In genomic region chr7:156494960-156495359, GRCh38 we compare ENCODE assay signal across 21 cellular contexts.
"Had no signal": no experiment of that assay in that cellular context is flagged by ENCODE, and none has a peak within 500 bp of the region (broad histone marks: within the 10 kb centered on the region; RNA-seq: fewer than 3 reads in every experiment).

No MANE protein-coding gene starts in this region.

- ATAC-seq: activated T-cell treated with anti-CD3 and anti-CD28 coated beads, Interleukin-2, amount 50 U/mL, for 4 hours; activated T-helper 17 cell treated with anti-CD3 and anti-CD28 coated beads, Interleukin-2, amount 50 U/mL, for 72 hours; T-cell had no signal

- DNase-seq: activated CD4-positive, alpha-beta memory T cell treated with anti-CD3 and anti-CD28 coated beads for 36 hours; activated CD4-positive, alpha-beta T cell treated with anti-CD3 and anti-CD28 coated beads, Interleukin-2, amount 10 ng/mL, durations not matched to agents 7 days and 5 days; activated CD4-positive, CD25-positive, alpha-beta regulatory T cell; activated CD8-positive, alpha-beta memory T cell treated with anti-CD3 and anti-CD28 coated beads for 24 hours; activated gamma-delta T cell; activated naive CD4-positive, alpha-beta T cell treated with anti-CD3 and anti-CD28 coated beads for 36 hours; activated T-cell treated with anti-CD3 and anti-CD28 coated beads, Interleukin-2, amount 50 U/mL, for 4 hours; amygdala; KG1; NCI-H1092; NCI-H1436; NCI-H187 treated with DMSO at 0.1 percent for 48 hours; NCI-H2081 treated with DMSO at 0.1 percent for 48 hours; NCI-H446; NCI-H82; SIG-M5; T-cell; T-helper 2 cell; T1000 had no signal

- H3K27ac ChIP-seq: VCaP had no signal
